Comparison of ENCODE assay signal across 16 cellular contexts in genomic region chr13:90412980-90413379, GRCh38.
"Had no signal": no experiment of that assay in that cellular context is flagged by ENCODE, and none has a peak within 500 bp of the region (broad histone marks: within the 10 kb centered on the region; RNA-seq: fewer than 3 reads in every experiment).

No MANE protein-coding gene starts in this region.

- H3K9ac ChIP-seq: neural progenitor cell had no signal

- H2AFZ ChIP-seq: neural progenitor cell had no signal

- ATAC-seq: foreskin keratinocyte; natural killer cell treated with Interleukin-12 subunit alpha and Interleukin-12 subunit beta and Interleukin-15 and Interleukin-18, amount 100 ng/mL, for 72 hours; pancreas; right cardiac atrium; stimulated activated effector memory CD8-positive, alpha-beta T cell treated with anti-CD3 and anti-CD28 coated beads, Interleukin-12 subunit alpha, Interleukin-12 subunit beta, amount 100 ng/mL, for 72 hours; stimulated activated naive CD8-positive, alpha-beta T cell treated with anti-CD3 and anti-CD28 coated beads, Interleukin-15, Interleukin-2, amounts not matched to agents 100 U/mL and 50 U/mL, for 24 hours had no signal

- H3K4me1 ChIP-seq: colonic mucosa, esophagus squamous epithelium, pancreas, upper lobe of left lung, uterus had no signal

- H3K4me2 ChIP-seq: neural progenitor cell had no signal

- DNase-seq: colonic mucosa; dermis blood vessel endothelial cell; esophagus squamous epithelium; foreskin keratinocyte; nucleus accumbens; pancreas; right cardiac atrium; stimulated activated CD4-positive, alpha-beta T cell treated with anti-CD3 and anti-CD28 coated beads, Interleukin-4, amount 100 ng/mL, for 1 hour; stimulated activated CD8-positive, alpha-beta memory T cell treated with anti-CD3 and anti-CD28 coated beads, Interleukin-4, amount 100 ng/mL, for 48 hours; stimulated activated naive CD8-positive, alpha-beta T cell treated with anti-CD3 and anti-CD28 coated beads, Interleukin-15, Interleukin-2, amounts not matched to agents 100 U/mL and 50 U/mL, for 24 hours; tibial artery; upper lobe of left lung; uterus had no signal

- H3K27me3 ChIP-seq: colonic mucosa, esophagus squamous epithelium, foreskin keratinocyte, neural progenitor cell, pancreas, tibial artery, upper lobe of left lung, uterus had no signal

- H3K9me3 ChIP-seq: colonic mucosa, esophagus squamous epithelium, pancreas, tibial artery, upper lobe of left lung, uterus had no signal

- H3K4me3 ChIP-seq: colonic mucosa, esophagus squamous epithelium, neural progenitor cell, pancreas, tibial artery, upper lobe of left lung, uterus had no signal

- H3K27ac ChIP-seq: colonic mucosa, esophagus squamous epithelium, foreskin keratinocyte, neural progenitor cell, pancreas, tibial artery, upper lobe of left lung, uterus had no signal

- H3K36me3 ChIP-seq: colonic mucosa, esophagus squamous epithelium, neural progenitor cell, pancreas, tibial artery, upper lobe of left lung, uterus had no signal
